ENCODE assay signal across 14 cellular contexts in genomic region chr11:112751312-112751711, GRCh38.
A peak's percentile ranks its signal among the peaks of the same experiment; 100 is the strongest.
DNase-seq lines count a peak whose midpoint lies in the region; TF ChIP-seq lines count a peak whose summit lies in the region.
"Had no signal": no experiment of that assay in that cellular context is flagged by ENCODE, and none has a peak within 500 bp of the region (broad histone marks: within the 10 kb centered on the region; RNA-seq: fewer than 3 reads in every experiment).

No MANE protein-coding gene starts in this region.

- H3K27ac Mint-ChIP-seq in nephron, result peak overlapping the region in 2 of 3 experiments; percentile 55 to 59

- H3K4me1 Mint-ChIP-seq in nephron, result peaks cover 85% of the 10 kb centered on the region

- DNase-seq in NCI-H345 (lab: John Stamatoyannopoulos, UW) (peak; percentile 11), NCI-H345 treated with DMSO at 0.1 percent for 48 hours (lab: John Stamatoyannopoulos, UW; ENCODE audit: unreplicated experiment) (no peak), NCI-H1092 treated with DMSO at 0.1 percent for 48 hours (lab: John Stamatoyannopoulos, UW) (peak; percentile 31), ecto neural progenitor cell (ENCODE audit: low spot score) (peak; percentile 54), NCI-H1417 treated with DMSO at 0.1 percent for 48 hours (lab: John Stamatoyannopoulos, UW) (no peak), NCI-H774 (lab: John Stamatoyannopoulos, UW) (no peak), NCI-H2171 treated with DMSO at 0.1 percent for 48 hours (lab: John Stamatoyannopoulos, UW) (no peak)
- DNase-seq: H9, IMR-90, Kasumi-1, NCI-H1436, NCI-H226, PC-3 had no signal

- no peak for TF ChIP-seq CTCF in nephron (IDR thresholded peaks at IDR 0.05; ENCODE audit: unreplicated experiment in 3 of 3)

- H3K4me3 Mint-ChIP-seq in nephron, result no peak overlapping the region
- H3K4me3 Mint-ChIP-seq: H9 had no signal

- H3K9me3 Mint-ChIP-seq in nephron, result no peaks in the 10 kb centered on the region
- H3K9me3 Mint-ChIP-seq: H9 had no signal

- H3K27me3 Mint-ChIP-seq in nephron (ENCODE audit: low read depth), result peaks cover 9% of the 10 kb centered on the region

- no peaks in the 10 kb centered on the region for H3K36me3 Mint-ChIP-seq in nephron (ENCODE audit: low read depth)

Comparison
In these comparisons a context has a peak if more than half of its experiments do, and no peak if none do; other contexts are left out.
1. DNase-seq: peak in NCI-H345 (single experiment), NCI-H1092 treated with DMSO at 0.1 percent for 48 hours (single experiment) and ecto neural progenitor cell (single experiment); none in NCI-H345 treated with DMSO at 0.1 percent for 48 hours (single experiment), NCI-H1417 treated with DMSO at 0.1 percent for 48 hours (single experiment), NCI-H774 (single experiment) and NCI-H2171 treated with DMSO at 0.1 percent for 48 hours (single experiment).